ENCODE assay signal across 1 cellular context in genomic region chr5:92927291-92927778, GRCh38.
TF ChIP-seq lines count a peak whose summit lies in the region.

No MANE protein-coding gene starts in this region.

TF ChIP-seq in HepG2, 621 proteins besides CTCF, POLR2A, EP300 and RAD21 (continued from another document and continues in another):
- TF ChIP-seq HMGXB3 (CRISPR knock-in tag; IDR thresholded peaks at IDR 0.05; ENCODE audit: borderline replicate concordance) (peak; percentile 84; the same call in 1 of the 2 replicates), ZNF224 (CRISPR knock-in tag; IDR thresholded peaks at IDR 0.05) (0 out of 2 replicates have a peak, but pooled peaks have one; percentile 45), THYN1 (CRISPR knock-in tag; IDR thresholded peaks at IDR 0.05; ENCODE audit: borderline replicate concordance, low read depth) (no peak), BCL6 (CRISPR knock-in tag; IDR thresholded peaks at IDR 0.05) (peak; percentile 85), ZNF766 (CRISPR knock-in tag; IDR thresholded peaks at IDR 0.05; ENCODE audit: borderline replicate concordance) (no peak), MXI1 (IDR thresholded peaks at IDR 0.05; ENCODE audit: borderline replicate concordance, low read depth, low read length) (peak; percentile 66; the same call in 2 of the 3 replicates), U2AF1 (optimal IDR thresholded peaks at IDR 0.05; ENCODE audit: low read depth, low read length) (no peak), REST (IDR thresholded peaks at IDR 0.05; ENCODE audit: borderline replicate concordance in 1 of 2, low read depth in 1 of 2, low read length in 2 of 2) (peak in 1 of 2 experiments; percentile 43; a peak in 1 of 4 replicates), SIN3B (IDR thresholded peaks at IDR 0.05; ENCODE audit: low read length) (no peak), ATF7 (IDR thresholded peaks at IDR 0.05) (peak; percentile 64), ATF7 (CRISPR knock-in tag; IDR thresholded peaks at IDR 0.05) (peak; percentile 72; the same call in 1 of the 2 replicates), ADNP (CRISPR knock-in tag; IDR thresholded peaks at IDR 0.05) (no peak), NFE2L2 (IDR thresholded peaks at IDR 0.05; ENCODE audit: low read length) (peak; percentile 49; the same call in 1 of the 2 replicates), NRL (CRISPR knock-in tag; IDR thresholded peaks at IDR 0.05; ENCODE audit: borderline replicate concordance) (no peak), U2AF2 (IDR thresholded peaks at IDR 0.05; ENCODE audit: low read depth, low read length) (no peak), ATF4 (CRISPR knock-in tag; IDR thresholded peaks at IDR 0.05) (peak in 1 of 2 experiments; percentile 84; a peak in 2 of 4 replicates), ZNF333 (CRISPR knock-in tag; IDR thresholded peaks at IDR 0.05; ENCODE audit: borderline replicate concordance) (0 out of 2 replicates have a peak, but pooled peaks have one; percentile 43), CC2D1A (CRISPR knock-in tag; IDR thresholded peaks at IDR 0.05) (no peak), TMF1 (CRISPR knock-in tag; IDR thresholded peaks at IDR 0.05; ENCODE audit: low read depth) (no peak), MEIS1 (CRISPR knock-in tag; IDR thresholded peaks at IDR 0.05; ENCODE audit: borderline replicate concordance) (peak; percentile 89; the same call in 1 of the 2 replicates), SRY (CRISPR knock-in tag; IDR thresholded peaks at IDR 0.05) (no peak), ZNF816 (CRISPR knock-in tag; IDR thresholded peaks at IDR 0.05; ENCODE audit: borderline replicate concordance) (no peak), ATF7-NPFF (CRISPR knock-in tag; IDR thresholded peaks at IDR 0.05; ENCODE audit: low read depth) (no peak), AHR (CRISPR knock-in tag; IDR thresholded peaks at IDR 0.05) (no peak), GFI1 (CRISPR knock-in tag; IDR thresholded peaks at IDR 0.05; ENCODE audit: borderline replicate concordance) (peak; percentile 62; the same call in 1 of the 2 replicates), ARNTL (CRISPR knock-in tag; IDR thresholded peaks at IDR 0.05) (peak; percentile 74; the same call in 1 of the 2 replicates), ZEB1 (IDR thresholded peaks at IDR 0.05; ENCODE audit: insufficient replicate concordance, low read depth) (peak; percentile 87), ARNT2 (CRISPR knock-in tag; IDR thresholded peaks at IDR 0.05; ENCODE audit: low read depth) (peak; percentile 65; the same call in 1 of the 2 replicates)
- TF ChIP-seq, protein P1, sequence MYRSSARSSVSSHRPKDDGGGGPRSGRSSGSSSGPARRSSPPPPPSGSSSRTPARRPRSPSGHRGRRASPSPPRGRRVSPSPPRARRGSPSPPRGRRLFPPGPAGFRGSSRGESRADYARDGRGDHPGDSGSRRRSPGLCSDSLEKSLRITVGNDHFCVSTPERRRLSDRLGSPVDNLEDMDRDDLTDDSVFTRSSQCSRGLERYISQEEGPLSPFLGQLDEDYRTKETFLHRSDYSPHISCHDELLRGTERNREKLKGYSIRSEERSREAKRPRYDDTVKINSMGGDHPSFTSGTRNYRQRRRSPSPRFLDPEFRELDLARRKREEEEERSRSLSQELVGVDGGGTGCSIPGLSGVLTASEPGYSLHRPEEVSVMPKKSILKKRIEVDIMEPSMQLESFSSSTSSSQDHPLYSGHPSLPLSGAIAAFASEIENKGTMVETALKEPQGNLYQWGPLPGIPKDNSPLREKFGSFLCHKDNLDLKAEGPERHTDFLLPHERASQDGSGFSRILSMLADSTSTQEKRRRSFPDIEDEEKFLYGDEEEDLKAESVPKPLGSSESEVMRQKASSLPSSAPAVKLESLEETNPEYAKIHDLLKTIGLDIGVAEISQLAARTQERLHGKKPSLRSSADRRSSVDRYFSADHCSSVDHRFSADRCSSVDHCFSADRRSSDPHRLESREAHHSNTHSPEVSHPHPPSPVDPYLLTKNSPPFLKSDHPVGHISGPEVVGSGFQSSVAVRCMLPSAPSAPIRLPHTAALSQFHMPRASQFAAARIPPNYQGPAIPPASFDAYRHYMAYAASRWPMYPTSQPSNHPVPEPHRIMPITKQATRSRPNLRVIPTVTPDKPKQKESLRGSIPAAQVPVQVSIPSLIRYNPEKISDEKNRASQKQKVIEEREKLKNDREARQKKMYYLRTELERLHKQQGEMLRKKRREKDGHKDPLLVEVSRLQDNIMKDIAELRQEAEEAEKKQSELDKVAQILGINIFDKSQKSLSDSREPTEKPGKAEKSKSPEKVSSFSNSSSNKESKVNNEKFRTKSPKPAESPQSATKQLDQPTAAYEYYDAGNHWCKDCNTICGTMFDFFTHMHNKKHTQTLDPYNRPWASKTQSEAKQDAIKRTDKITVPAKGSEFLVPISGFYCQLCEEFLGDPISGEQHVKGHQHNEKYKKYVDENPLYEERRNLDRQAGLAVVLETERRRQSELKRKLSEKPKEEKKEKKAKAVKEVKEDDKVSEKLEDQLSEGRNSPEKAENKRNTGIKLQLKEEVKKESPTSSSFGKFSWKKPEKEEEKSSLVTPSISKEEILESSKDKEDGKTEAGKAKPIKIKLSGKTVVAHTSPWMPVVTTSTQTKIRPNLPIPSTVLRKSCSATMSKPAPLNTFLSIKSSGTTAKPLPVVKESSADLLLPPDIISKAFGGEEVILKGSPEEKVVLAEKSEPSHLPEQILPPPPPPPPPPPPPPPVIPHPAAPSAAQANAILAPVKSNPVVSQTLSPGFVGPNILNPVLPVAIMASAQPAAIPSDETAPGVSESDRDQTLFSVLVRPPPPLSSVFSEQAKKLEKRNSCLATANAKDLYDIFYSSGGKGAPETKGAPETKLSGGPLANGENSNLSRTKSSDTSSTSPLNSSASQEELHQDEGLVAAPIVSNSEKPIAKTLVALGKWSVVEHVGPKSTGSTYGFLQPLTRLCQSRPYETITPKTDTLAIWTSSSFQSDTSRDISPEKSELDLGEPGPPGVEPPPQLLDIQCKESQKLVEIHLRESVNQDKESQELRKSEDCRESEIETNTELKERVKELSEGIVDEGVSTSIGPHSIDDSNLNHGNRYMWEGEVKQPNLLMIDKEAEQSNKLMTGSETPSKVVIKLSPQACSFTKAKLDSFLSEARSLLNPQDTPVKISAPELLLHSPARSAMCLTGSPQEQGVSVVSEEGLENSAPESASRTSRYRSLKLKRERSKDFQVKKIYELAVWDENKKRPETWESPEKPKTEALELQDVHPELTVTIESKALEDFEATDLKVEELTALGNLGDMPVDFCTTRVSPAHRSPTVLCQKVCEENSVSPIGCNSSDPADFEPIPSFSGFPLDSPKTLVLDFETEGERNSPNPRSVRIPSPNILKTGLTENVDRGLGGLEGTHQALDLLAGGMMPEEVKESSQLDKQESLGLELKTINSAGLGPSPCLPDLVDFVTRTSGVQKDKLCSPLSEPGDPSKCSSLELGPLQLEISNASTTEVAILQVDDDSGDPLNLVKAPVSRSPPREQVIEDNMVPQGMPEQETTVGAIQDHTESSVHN (CRISPR knock-in tag; IDR thresholded peaks at IDR 0.05), result no peak; the same call in 1 of the 2 replicates
- TF ChIP-seq, protein P2, sequence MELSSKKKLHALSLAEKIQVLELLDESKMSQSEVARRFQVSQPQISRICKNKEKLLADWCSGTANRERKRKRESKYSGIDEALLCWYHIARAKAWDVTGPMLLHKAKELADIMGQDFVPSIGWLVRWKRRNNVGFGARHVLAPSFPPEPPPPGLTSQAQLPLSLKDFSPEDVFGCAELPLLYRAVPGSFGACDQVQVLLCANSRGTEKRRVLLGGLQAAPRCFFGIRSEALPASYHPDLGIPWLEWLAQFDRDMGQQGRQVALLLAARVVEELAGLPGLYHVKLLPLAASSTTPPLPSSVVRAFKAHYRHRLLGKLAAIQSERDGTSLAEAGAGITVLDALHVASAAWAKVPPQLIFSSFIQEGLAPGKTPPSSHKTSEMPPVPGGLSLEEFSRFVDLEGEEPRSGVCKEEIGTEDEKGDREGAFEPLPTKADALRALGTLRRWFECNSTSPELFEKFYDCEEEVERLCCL (CRISPR knock-in tag; IDR thresholded peaks at IDR 0.05; ENCODE audit: borderline replicate concordance), result no peak
- TF ChIP-seq, protein P3, sequence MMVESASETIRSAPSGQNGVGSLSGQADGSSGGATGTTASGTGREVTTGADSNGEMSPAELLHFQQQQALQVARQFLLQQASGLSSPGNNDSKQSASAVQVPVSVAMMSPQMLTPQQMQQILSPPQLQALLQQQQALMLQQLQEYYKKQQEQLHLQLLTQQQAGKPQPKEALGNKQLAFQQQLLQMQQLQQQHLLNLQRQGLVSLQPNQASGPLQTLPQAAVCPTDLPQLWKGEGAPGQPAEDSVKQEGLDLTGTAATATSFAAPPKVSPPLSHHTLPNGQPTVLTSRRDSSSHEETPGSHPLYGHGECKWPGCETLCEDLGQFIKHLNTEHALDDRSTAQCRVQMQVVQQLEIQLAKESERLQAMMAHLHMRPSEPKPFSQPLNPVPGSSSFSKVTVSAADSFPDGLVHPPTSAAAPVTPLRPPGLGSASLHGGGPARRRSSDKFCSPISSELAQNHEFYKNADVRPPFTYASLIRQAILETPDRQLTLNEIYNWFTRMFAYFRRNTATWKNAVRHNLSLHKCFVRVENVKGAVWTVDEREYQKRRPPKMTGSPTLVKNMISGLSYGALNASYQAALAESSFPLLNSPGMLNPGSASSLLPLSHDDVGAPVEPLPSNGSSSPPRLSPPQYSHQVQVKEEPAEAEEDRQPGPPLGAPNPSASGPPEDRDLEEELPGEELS (CRISPR knock-in tag; IDR thresholded peaks at IDR 0.05), result peak; percentile 96
